ENCODE assay signal across 1 cellular context in the genomic region with DNA sequence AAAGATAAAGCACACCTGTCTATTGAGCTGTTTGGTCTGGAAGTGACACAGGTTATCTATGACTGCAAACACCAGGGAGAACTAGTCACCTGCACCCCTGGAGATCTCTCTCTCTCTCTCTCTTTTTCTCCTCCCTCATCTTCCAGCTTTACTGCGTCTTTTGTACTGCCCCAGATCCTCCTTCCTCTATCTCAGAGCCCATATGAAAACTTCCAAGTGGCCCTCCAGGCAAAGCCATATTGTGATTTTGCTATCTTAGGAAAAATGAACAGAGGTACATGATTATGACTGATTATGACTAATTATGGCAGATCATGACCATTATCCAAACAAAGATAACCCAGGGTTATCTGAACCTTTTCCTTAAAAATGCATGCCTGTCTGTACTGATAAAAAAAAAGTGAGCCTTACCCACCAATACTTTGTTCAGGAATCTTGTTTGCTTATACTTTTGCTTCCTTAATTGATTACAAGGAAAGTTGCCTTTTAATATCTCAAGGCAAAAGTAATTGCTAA.
TF ChIP-seq lines count a peak whose summit lies in the region.

No MANE protein-coding gene starts in this region.

TF ChIP-seq in endothelial cell of umbilical vein, 7 proteins besides CTCF, POLR2A, EP300 and RAD21:
- TF ChIP-seq EZH2 (IDR thresholded peaks at IDR 0.05; ENCODE audit: borderline replicate concordance, low read depth, low read length, severe bottlenecking): no peak
- peak; percentile 32 for TF ChIP-seq FOS (IDR thresholded peaks at IDR 0.05; ENCODE audit: borderline replicate concordance, insufficient read depth, low read length)
- peak; percentile 87 for TF ChIP-seq GATA2 (IDR thresholded peaks at IDR 0.05; ENCODE audit: insufficient read depth, insufficient read length, low read depth, low read length)
